ENCODE assay signal across 8 cellular contexts in the genomic region with DNA sequence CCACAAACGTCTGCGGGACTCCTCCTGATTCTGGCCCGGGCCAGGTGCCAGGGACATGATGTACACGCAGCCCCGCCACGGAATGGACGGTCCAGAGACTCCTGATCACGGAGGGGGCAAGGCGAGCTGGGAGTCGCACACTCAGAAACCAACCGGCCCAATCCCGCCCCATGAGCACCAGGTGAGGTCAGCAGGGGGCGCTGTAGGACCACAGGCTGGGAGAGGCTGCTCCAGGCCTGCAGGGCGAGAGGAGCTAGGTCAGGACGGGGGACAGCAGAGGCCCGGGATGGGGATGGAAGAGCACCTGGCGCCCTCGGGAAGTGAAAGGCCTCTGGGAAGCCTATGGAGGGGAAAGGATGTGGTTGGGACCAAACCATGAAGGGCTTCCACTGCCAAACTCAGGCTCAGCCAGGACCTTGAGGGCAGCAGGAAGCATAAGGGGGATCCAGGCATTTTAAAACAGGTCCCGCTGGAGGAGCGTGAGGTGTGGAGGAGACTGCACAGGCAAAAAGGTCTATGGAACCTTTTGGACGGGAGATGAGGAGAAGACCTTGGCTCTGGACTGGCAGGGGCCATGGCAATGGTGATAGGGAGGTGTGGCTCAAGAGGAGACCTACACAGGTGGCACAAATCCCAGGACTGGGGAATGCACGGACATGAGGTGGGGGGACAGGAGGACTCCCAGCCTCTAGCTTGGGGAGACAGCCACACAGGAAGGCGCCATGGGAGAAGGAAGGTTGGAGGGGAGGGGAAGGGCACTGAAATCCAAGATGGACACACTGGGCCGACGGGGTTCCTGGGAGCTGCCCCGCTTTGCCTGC.
DNase-seq lines count a peak whose midpoint lies in the region; ATAC-seq and TF ChIP-seq lines count a peak whose summit lies in the region.

No MANE protein-coding gene starts in this region.

- H3K36me3 Mint-ChIP-seq in activated naive CD4-positive, alpha-beta T cell treated with anti-CD3 and anti-CD28 coated beads, Interleukin-2, amount 10 ng/mL, durations not matched to agents 7 days and 5 days: no peaks in the 10 kb centered on the region

- no peak overlapping the region for H2AFZ ChIP-seq in Loucy (ENCODE audit: low read length)

- no peaks in the 10 kb centered on the region for H3K4me1 Mint-ChIP-seq in activated naive CD4-positive, alpha-beta T cell treated with anti-CD3 and anti-CD28 coated beads, Interleukin-2, amount 10 ng/mL, durations not matched to agents 7 days and 5 days

- H3K9me3 Mint-ChIP-seq in activated naive CD4-positive, alpha-beta T cell treated with anti-CD3 and anti-CD28 coated beads, Interleukin-2, amount 10 ng/mL, durations not matched to agents 7 days and 5 days: no peaks in the 10 kb centered on the region

- no peaks in the 10 kb centered on the region for H3K36me3 ChIP-seq in Loucy (ENCODE audit: insufficient read depth, low read length)
- no peaks in the 10 kb centered on the region for H3K36me3 ChIP-seq in SJSA1
- H3K36me3 ChIP-seq in psoas muscle (ENCODE audit: insufficient read depth in 1 of 2, low read depth in 1 of 2): peaks cover 0 to 55% of the 10 kb centered on the region in 2 donors

- no peaks in the 10 kb centered on the region for H3K27me3 Mint-ChIP-seq in activated naive CD4-positive, alpha-beta T cell treated with anti-CD3 and anti-CD28 coated beads, Interleukin-2, amount 10 ng/mL, durations not matched to agents 7 days and 5 days

- DNase-seq in DMS153 treated with DMSO at 0.1 percent for 48 hours (lab: John Stamatoyannopoulos, UW; ENCODE audit: unreplicated experiment): peak; percentile 56
- DNase-seq in SJSA1 (ENCODE audit: low read depth in 1 of 2, low spot score in 2 of 2): peak; percentile 56 to 67
- DNase-seq in activated naive CD4-positive, alpha-beta T cell treated with anti-CD3 and anti-CD28 coated beads, Interleukin-2, amount 10 ng/mL, durations not matched to agents 7 days and 5 days: peak; percentile 82
- DNase-seq in Right ventricle myocardium superior: peak; percentile 85
- peak; percentile 84 to 90 for DNase-seq in psoas muscle

- H3K4me1 ChIP-seq in Loucy (ENCODE audit: insufficient read depth, low read length, poor library complexity, severe bottlenecking) (no peaks in the 10 kb centered on the region), SJSA1 (replicated peaks) (peaks cover 8% of the 10 kb centered on the region), psoas muscle (no peaks in the 10 kb centered on the region)

- H3K4me3 Mint-ChIP-seq in activated naive CD4-positive, alpha-beta T cell treated with anti-CD3 and anti-CD28 coated beads, Interleukin-2, amount 10 ng/mL, durations not matched to agents 7 days and 5 days: no peak overlapping the region

- H3K9me2 ChIP-seq in Loucy (replicated peaks; ENCODE audit: low read depth, low read length): no peaks in the 10 kb centered on the region

- no peak overlapping the region for H3K27ac Mint-ChIP-seq in activated naive CD4-positive, alpha-beta T cell treated with anti-CD3 and anti-CD28 coated beads, Interleukin-2, amount 10 ng/mL, durations not matched to agents 7 days and 5 days

- H3K4me3 ChIP-seq in Loucy (ENCODE audit: low read length, poor library complexity, severe bottlenecking): no peak overlapping the region
- no peak overlapping the region for H3K4me3 ChIP-seq in SJSA1
- H3K4me3 ChIP-seq in psoas muscle: no peak overlapping the region

- TF ChIP-seq CTCF in Loucy (conservative IDR thresholded peaks at IDR 0.05; ENCODE audit: low read length) (peak; percentile 70), psoas muscle (IDR thresholded peaks at IDR 0.05) (peak; percentile 76)

- no peaks in the 10 kb centered on the region for H3K27me3 ChIP-seq in Loucy (ENCODE audit: insufficient read depth, low read length, poor library complexity, severe bottlenecking)
- no peaks in the 10 kb centered on the region for H3K27me3 ChIP-seq in SJSA1 (replicated peaks)
- H3K27me3 ChIP-seq in psoas muscle (ENCODE audit: insufficient read depth in 3 of 3, low read length in 2 of 3): no peaks in the 10 kb centered on the region

- no peak overlapping the region for H3K27ac ChIP-seq in SJSA1
- H3K27ac ChIP-seq in psoas muscle: no peak overlapping the region

- WGBS in psoas muscle, 3 donors: 30 to 45% (median 31%) methylated on average over 16 to 26 of the region's 26 CpGs

- H3K4me2 ChIP-seq in Loucy (ENCODE audit: low read depth, low read length, poor library complexity, severe bottlenecking): no peak overlapping the region

- H3K9ac ChIP-seq in Loucy (ENCODE audit: low read depth, low read length, poor library complexity, severe bottlenecking): no peak overlapping the region

- H3F3A ChIP-seq in Loucy (ENCODE audit: low read depth): no peaks in the 10 kb centered on the region

- CTCF ChIA-PET in activated naive CD4-positive, alpha-beta T cell treated with anti-CD3 and anti-CD28 coated beads, Interleukin-2, amount 10 ng/mL, durations not matched to agents 7 days and 5 days (lab: Charles Lee): interaction anchor here (0.6 to 12.4 kb wide), 7 partner anchors 166 to 1860 kb away, joined by 3 to 112 read pairs (median 3); no protein-coding TSS in a partner anchor

- H3K9me3 ChIP-seq in Loucy (ENCODE audit: insufficient read depth, low read depth, low read length) (no peaks in the 10 kb centered on the region), SJSA1 (replicated peaks) (no peaks in the 10 kb centered on the region), psoas muscle (no peaks in the 10 kb centered on the region)

- no peaks in the 10 kb centered on the region for H3K79me2 ChIP-seq in Loucy (ENCODE audit: insufficient read depth, low read length)

- no peaks in the 10 kb centered on the region for H4K20me1 ChIP-seq in Loucy (ENCODE audit: insufficient read depth, low read length, poor library complexity, severe bottlenecking)

- ATAC-seq in GM21529 (IDR thresholded peaks at IDR 0.05; ENCODE audit: unreplicated experiment) (peak; percentile 90), Right ventricle myocardium superior (ENCODE audit: poor library complexity) (peak; percentile 95), psoas muscle (peak; percentile 82 to 90 (median 86)), HG02938 (IDR thresholded peaks at IDR 0.05; ENCODE audit: unreplicated experiment) (no peak)

- intact Hi-C loops in Right ventricle myocardium superior (cut with DNase I) (loop anchor here (1.0 to 10.0 kb wide), 3 partner anchors 132 to 309 kb away; no protein-coding TSS in a partner anchor), psoas muscle (cut with DNase I) (loop anchor here (1.0 to 10.0 kb wide), 6 partner anchors 122 to 310 kb away; a partner anchor contains a TSS)
